19 cellular contexts compared by ENCODE assay signal in genomic region chr17:32689348-32689747, GRCh38.
"Had no signal": no experiment of that assay in that cellular context is flagged by ENCODE, and none has a peak within 500 bp of the region (broad histone marks: within the 10 kb centered on the region; RNA-seq: fewer than 3 reads in every experiment).

No MANE protein-coding gene starts in this region.

- H3K4me1 ChIP-seq: colonic mucosa, esophagus muscularis mucosa, gastroesophageal sphincter, right atrium auricular region, sigmoid colon, testis, tibial nerve, upper lobe of right lung had no signal

- H3K27ac ChIP-seq: colonic mucosa, dorsolateral prefrontal cortex, esophagus muscularis mucosa, gastroesophageal sphincter, right atrium auricular region, sigmoid colon, skin epidermis, testis, tibial nerve, upper lobe of right lung had no signal

- H3K36me3 ChIP-seq: colonic mucosa, esophagus muscularis mucosa, gastroesophageal sphincter, right atrium auricular region, sigmoid colon, tibial nerve, upper lobe of right lung had no signal

- DNase-seq: colonic mucosa; dorsolateral prefrontal cortex; effector CD8-positive, alpha-beta T cell; glutamatergic neuron; islet precursor cell; natural killer cell; sigmoid colon; stimulated activated CD4-positive, alpha-beta T cell treated with anti-CD3 and anti-CD28 coated beads, Interleukin-2, amount 100 ng/mL, for 24 hours; stimulated activated CD4-positive, alpha-beta T cell treated with anti-CD3 and anti-CD28 coated beads, Interleukin-4, amount 100 ng/mL, for 4 hours; stimulated activated naive B cell treated with anti-CD40 and anti-IgM and Interleukin-4, amounts not matched to agents 10 μg/mL and 1 μg/mL and 100 μg/mL, for 72 hours; stimulated activated naive CD8-positive, alpha-beta T cell treated with anti-CD3 and anti-CD28 coated beads, Interleukin-15, amount 100 ng/mL, for 72 hours; testis; upper lobe of right lung had no signal

- H3K27me3 ChIP-seq: colonic mucosa, dorsolateral prefrontal cortex, esophagus muscularis mucosa, gastroesophageal sphincter, right atrium auricular region, sigmoid colon, testis, tibial nerve, upper lobe of right lung had no signal

- H3K4me3 ChIP-seq: colonic mucosa, dorsolateral prefrontal cortex, esophagus muscularis mucosa, gastroesophageal sphincter, right atrium auricular region, sigmoid colon, skin epidermis, testis, tibial nerve, upper lobe of right lung had no signal

- ATAC-seq: gastroesophageal sphincter; left lobe of liver; natural killer cell; stimulated activated naive B cell treated with anti-CD40 and anti-IgM and Interleukin-4, amounts not matched to agents 10 μg/mL and 1 μg/mL and 100 μg/mL, for 72 hours; stimulated activated naive CD8-positive, alpha-beta T cell treated with anti-CD3 and anti-CD28 coated beads, Interleukin-15, amount 100 ng/mL, for 72 hours; upper lobe of right lung had no signal

- H3K9me3 ChIP-seq: colonic mucosa, sigmoid colon, testis, upper lobe of right lung had no signal
